In genomic region chr19:2661615-2662014, GRCh38 we compare ENCODE assay signal across 13 cellular contexts. TPM values are rescaled to one million over a fixed set of nuclear protein-coding genes. Genes with fewer than 3 reads are reported as not detected.
A peak's percentile ranks its signal among the peaks of the same experiment; 100 is the strongest.
DNase-seq lines count a peak whose midpoint lies in the region; ATAC-seq lines count a peak whose summit lies in the region.
"Had no signal": no experiment of that assay in that cellular context is flagged by ENCODE, and none has a peak within 500 bp of the region (broad histone marks: within the 10 kb centered on the region; RNA-seq: fewer than 3 reads in every experiment).

No MANE protein-coding gene starts in this region.

- DNase-seq in left ventricle myocardium superior, result peak; percentile 22
- DNase-seq in right cardiac atrium, result no peak
- peak; percentile 26 for DNase-seq in LoVo (ENCODE audit: low spot score)
- peak; percentile 50 for DNase-seq in activated naive CD8-positive, alpha-beta T cell treated with anti-CD3 and anti-CD28 coated beads, Interleukin-2, amount 50 U/mL, for 24 hours
- peak; percentile 11 for DNase-seq in stimulated activated CD8-positive, alpha-beta memory T cell treated with anti-CD3 and anti-CD28 coated beads, Interleukin-4, amount 100 ng/mL, for 24 hours (ENCODE audit: low read depth)
- no peak for DNase-seq in kidney tubule cell (ENCODE audit: low spot score)
- DNase-seq in nucleus accumbens (lab: John Stamatoyannopoulos, UW), result no peak
- DNase-seq in NCI-H2227 (lab: John Stamatoyannopoulos, UW; ENCODE audit: unreplicated experiment), result no peak
- DNase-seq: NCI-H446, ovary had no signal

- no peak overlapping the region for H3K27ac ChIP-seq in right cardiac atrium (ENCODE audit: low read length)
- H3K27ac ChIP-seq: BLaER1 treated with 17β-estradiol and CSF1 and Interleukin-3, amounts not matched to agents 10 nM and 100 nM; ovary; SK-N-MC had no signal

- H3K4me3 ChIP-seq in right cardiac atrium (ENCODE audit: low read length), result no peak overlapping the region
- H3K4me3 ChIP-seq: BLaER1 treated with 17β-estradiol and CSF1 and Interleukin-3, amounts not matched to agents 10 nM and 100 nM; ovary; SK-N-MC had no signal

- H3K9me3 Mint-ChIP-seq in activated naive CD8-positive, alpha-beta T cell treated with anti-CD3 and anti-CD28 coated beads, Interleukin-2, amount 50 U/mL, for 24 hours, result no peaks in the 10 kb centered on the region

- H3K27me3 ChIP-seq in right cardiac atrium (ENCODE audit: control insufficient read depth, insufficient read depth), result no peaks in the 10 kb centered on the region
- H3K27me3 ChIP-seq: BLaER1 treated with 17β-estradiol and CSF1 and Interleukin-3, amounts not matched to agents 10 nM and 100 nM; ovary had no signal

- no peaks in the 10 kb centered on the region for H3K36me3 Mint-ChIP-seq in activated naive CD8-positive, alpha-beta T cell treated with anti-CD3 and anti-CD28 coated beads, Interleukin-2, amount 50 U/mL, for 24 hours (ENCODE audit: low read depth)
- H3K36me3 Mint-ChIP-seq: brain had no signal

- H3K27ac Mint-ChIP-seq in activated naive CD8-positive, alpha-beta T cell treated with anti-CD3 and anti-CD28 coated beads, Interleukin-2, amount 50 U/mL, for 24 hours, result no peak overlapping the region
- H3K27ac Mint-ChIP-seq: brain had no signal

- whole genome bisulfite sequencing in right cardiac atrium, result 74% methylated on average over 4 of the region's 4 CpGs

- H3K4me1 ChIP-seq in right cardiac atrium (ENCODE audit: control insufficient read depth, insufficient read depth, low read length), result no peaks in the 10 kb centered on the region

- H3K27me3 Mint-ChIP-seq in activated naive CD8-positive, alpha-beta T cell treated with anti-CD3 and anti-CD28 coated beads, Interleukin-2, amount 50 U/mL, for 24 hours, result no peaks in the 10 kb centered on the region

- H3K4me1 Mint-ChIP-seq in activated naive CD8-positive, alpha-beta T cell treated with anti-CD3 and anti-CD28 coated beads, Interleukin-2, amount 50 U/mL, for 24 hours, result peaks cover 2% of the 10 kb centered on the region

- no peak overlapping the region for H3K4me3 Mint-ChIP-seq in activated naive CD8-positive, alpha-beta T cell treated with anti-CD3 and anti-CD28 coated beads, Interleukin-2, amount 50 U/mL, for 24 hours
- H3K4me3 Mint-ChIP-seq: brain had no signal

- intact Hi-C loops in left ventricle myocardium superior (cut with micrococcal nuclease) (no loop called here), right cardiac atrium (cut with DNase I) (loop anchor here in 2 of 4 donors (5.0 kb wide), 2 partner anchors 71 to 86 kb away; no protein-coding TSS in a partner anchor)

- no peak for ATAC-seq in left ventricle myocardium superior
- ATAC-seq in right cardiac atrium, result no peak
- no peak for ATAC-seq in activated naive CD8-positive, alpha-beta T cell treated with anti-CD3 and anti-CD28 coated beads, Interleukin-2, amount 50 U/mL, for 24 hours

- H3K9me3 ChIP-seq in right cardiac atrium (ENCODE audit: control insufficient read depth, low read length), result no peaks in the 10 kb centered on the region
- H3K9me3 ChIP-seq: ovary had no signal

RNA-seq across cellular contexts. Expression of gene GNG7, which starts 40.9 kb away (rescaled TPM):
- total RNA-seq in left ventricle myocardium superior (39.3 TPM), right cardiac atrium (10 to 100 TPM; 40.2 to 58.2 (median 48.6) TPM)
- 25.4 TPM for polyA plus RNA-seq in right cardiac atrium

RNA-seq across cellular contexts. Expression of gene DIRAS1, which starts 59.6 kb away (rescaled TPM):
- total RNA-seq in left ventricle myocardium superior (241 TPM), right cardiac atrium (100 to 1,000 TPM; 160 to 176 (median 172) TPM)
- 155 TPM for polyA plus RNA-seq in right cardiac atrium

Comparison
In these comparisons a context has a peak if more than half of its experiments do, and no peak if none do; other contexts are left out.
1. DNase-seq: peak in left ventricle myocardium superior (single experiment), LoVo (single experiment), activated naive CD8-positive, alpha-beta T cell treated with anti-CD3 and anti-CD28 coated beads, Interleukin-2, amount 50 U/mL, for 24 hours (single experiment) and stimulated activated CD8-positive, alpha-beta memory T cell treated with anti-CD3 and anti-CD28 coated beads, Interleukin-4, amount 100 ng/mL, for 24 hours (single experiment); none in right cardiac atrium (0 of 3), kidney tubule cell (single experiment), nucleus accumbens (0 of 56) and NCI-H2227 (single experiment).